ENCODE assay signal across 22 cellular contexts in the genomic region with DNA sequence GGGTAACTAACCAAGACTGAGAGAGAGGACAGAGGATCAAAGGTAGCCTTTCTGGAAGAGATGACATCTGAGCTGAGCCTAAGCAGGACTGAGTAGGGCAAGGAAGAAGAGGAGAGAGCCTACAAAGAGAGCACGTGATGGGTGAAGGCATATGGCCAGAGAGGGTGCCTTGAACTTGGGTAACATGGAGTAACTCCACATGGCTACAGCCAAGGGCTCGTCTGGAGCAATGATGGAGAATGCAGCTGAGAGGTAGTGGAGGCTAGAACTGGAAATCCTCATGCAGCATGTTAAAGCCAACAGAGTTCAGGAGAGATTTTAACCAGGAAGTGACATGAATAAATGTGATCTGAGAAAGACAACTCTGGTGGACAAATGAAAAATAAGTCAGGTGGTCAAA.
DNase-seq lines count a peak whose midpoint lies in the region; ATAC-seq and TF ChIP-seq lines count a peak whose summit lies in the region.
"Had no signal": no experiment of that assay in that cellular context is flagged by ENCODE, and none has a peak within 500 bp of the region (broad histone marks: within the 10 kb centered on the region; RNA-seq: fewer than 3 reads in every experiment).

No MANE protein-coding gene starts in this region.

- H3K27me3 ChIP-seq in RWPE2 (ENCODE audit: insufficient read depth, poor library complexity, severe bottlenecking), result no peaks in the 10 kb centered on the region
- no peaks in the 10 kb centered on the region for H3K27me3 ChIP-seq in dorsolateral prefrontal cortex
- H3K27me3 ChIP-seq in thoracic aorta (replicated peaks; ENCODE audit: insufficient read depth), result no peaks in the 10 kb centered on the region
- H3K27me3 ChIP-seq: SJCRH30, upper lobe of right lung had no signal

- H3K36me3 ChIP-seq in RWPE2 (ENCODE audit: low read depth) (no peaks in the 10 kb centered on the region), thoracic aorta (no peaks in the 10 kb centered on the region)
- H3K36me3 ChIP-seq: SJCRH30, upper lobe of right lung had no signal

- TF ChIP-seq CTCF in Calu3 (IDR thresholded peaks at IDR 0.05; ENCODE audit: unreplicated experiment) (no peak), RWPE2 (IDR thresholded peaks at IDR 0.05; ENCODE audit: poor library complexity, severe bottlenecking) (no peak), dorsolateral prefrontal cortex (IDR thresholded peaks at IDR 0.05 in 54 of 56, conservative IDR thresholded peaks at IDR 0.05 in 2 of 56; ENCODE audit: low read depth in 1 of 56, partially characterized antibody in 56 of 56) (no peak), thoracic aorta (IDR thresholded peaks at IDR 0.05) (no peak)

- H3K4me1 Mint-ChIP-seq in Calu3 (ENCODE audit: low read depth, unreplicated experiment) (peaks cover 14% of the 10 kb centered on the region), T-cell (no peaks in the 10 kb centered on the region)
- no peaks in the 10 kb centered on the region for H3K4me1 Mint-ChIP-seq in stimulated activated effector memory CD8-positive, alpha-beta T cell treated with anti-CD3 and anti-CD28 coated beads, Interleukin-12 subunit alpha, Interleukin-12 subunit beta, amount 100 ng/mL, for 72 hours
- H3K4me1 Mint-ChIP-seq: central memory CD8-positive, alpha-beta T cell; WTC11 had no signal

- H3K9me3 ChIP-seq in RWPE2 (ENCODE audit: severe bottlenecking) (no peaks in the 10 kb centered on the region), thoracic aorta (no peaks in the 10 kb centered on the region)
- H3K9me3 ChIP-seq: SJCRH30, upper lobe of right lung had no signal

- peak overlapping the region; percentile 94 for H3K27ac ChIP-seq in RWPE2 (ENCODE audit: poor library complexity, severe bottlenecking)
- peak overlapping the region in 40 of 59 donors; percentile 0 to 81 (median 48) for H3K27ac ChIP-seq in dorsolateral prefrontal cortex
- H3K27ac ChIP-seq in thoracic aorta, result peak overlapping the region; percentile 88 to 92
- H3K27ac ChIP-seq: SJCRH30, upper lobe of right lung had no signal

- DNase-seq in Calu3 (no peak), RWPE2 (ENCODE audit: low spot score) (no peak), dorsolateral prefrontal cortex (no peak), thoracic aorta (ENCODE audit: low spot score) (no peak), T-cell (no peak)
- DNase-seq in stimulated activated effector memory CD8-positive, alpha-beta T cell treated with anti-CD3 and anti-CD28 coated beads, Interleukin-12 subunit alpha, Interleukin-12 subunit beta, amount 100 ng/mL, for 72 hours (ENCODE audit: low spot score in 2 of 2), result no peak
- DNase-seq: activated CD4-positive, alpha-beta T cell treated with anti-CD3 and anti-CD28 coated beads, Interleukin-2, amount 10 ng/mL, durations not matched to agents 24 days and 14 days; activated effector memory CD4-positive, alpha-beta T cell treated with anti-CD3 and anti-CD28 coated beads, Interleukin-2, amount 50 U/mL, for 16 hours; NCI-H1436 treated with DMSO at 0.1 percent for 48 hours; NCI-H2107; NCI-H748 treated with DMSO at 0.1 percent for 48 hours; SJCRH30; stimulated activated CD4-positive, alpha-beta T cell treated with anti-CD3 and anti-CD28 coated beads, Interleukin-4, amount 100 ng/mL, for 4 hours; upper lobe of right lung had no signal

- H3K27me3 Mint-ChIP-seq in Calu3 (ENCODE audit: unreplicated experiment), result no peaks in the 10 kb centered on the region
- H3K27me3 Mint-ChIP-seq in T-cell, result no peaks in the 10 kb centered on the region
- H3K27me3 Mint-ChIP-seq: activated CD4-positive, alpha-beta T cell treated with anti-CD3 and anti-CD28 coated beads, Interleukin-2, amount 10 ng/mL, durations not matched to agents 24 days and 14 days; activated naive CD8-positive, alpha-beta T cell; B cell had no signal

- CTCF ChIA-PET in Calu3 (lab: Charles Lee) (no interaction called here), T-cell (lab: Charles Lee) (no interaction called here)

- H3K4me3 Mint-ChIP-seq in Calu3 (ENCODE audit: low read depth, unreplicated experiment), result no peak overlapping the region
- no peak overlapping the region for H3K4me3 Mint-ChIP-seq in stimulated activated effector memory CD8-positive, alpha-beta T cell treated with anti-CD3 and anti-CD28 coated beads, Interleukin-12 subunit alpha, Interleukin-12 subunit beta, amount 100 ng/mL, for 72 hours
- no peak overlapping the region for H3K4me3 Mint-ChIP-seq in T-cell
- H3K4me3 Mint-ChIP-seq: activated CD4-positive, alpha-beta T cell treated with anti-CD3 and anti-CD28 coated beads, Interleukin-2, amount 10 ng/mL, durations not matched to agents 24 days and 14 days; activated naive CD8-positive, alpha-beta T cell; B cell; central memory CD8-positive, alpha-beta T cell; natural killer cell treated with Interleukin-12 subunit alpha and Interleukin-12 subunit beta and Interleukin-15 and Interleukin-18, amount 100 ng/mL, for 72 hours; WTC11 had no signal

- H3K36me3 Mint-ChIP-seq in Calu3 (ENCODE audit: insufficient read depth, unreplicated experiment), result no peaks in the 10 kb centered on the region
- no peaks in the 10 kb centered on the region for H3K36me3 Mint-ChIP-seq in stimulated activated effector memory CD8-positive, alpha-beta T cell treated with anti-CD3 and anti-CD28 coated beads, Interleukin-12 subunit alpha, Interleukin-12 subunit beta, amount 100 ng/mL, for 72 hours
- no peaks in the 10 kb centered on the region for H3K36me3 Mint-ChIP-seq in T-cell
- H3K36me3 Mint-ChIP-seq: activated naive CD8-positive, alpha-beta T cell; natural killer cell treated with Interleukin-12 subunit alpha and Interleukin-12 subunit beta and Interleukin-15 and Interleukin-18, amount 100 ng/mL, for 72 hours; WTC11 had no signal

- ATAC-seq in RWPE2 (ENCODE audit: low read depth) (no peak), thoracic aorta (ENCODE audit: insufficient number of reproducible peaks, low FRiP score, low read depth) (no peak), HG03175 (IDR thresholded peaks at IDR 0.05; ENCODE audit: unreplicated experiment) (no peak), T-cell (replicated peaks in 1 of 4) (no peak)
- no peak for ATAC-seq in stimulated activated effector memory CD8-positive, alpha-beta T cell treated with anti-CD3 and anti-CD28 coated beads, Interleukin-12 subunit alpha, Interleukin-12 subunit beta, amount 100 ng/mL, for 72 hours
- ATAC-seq: HepG2; natural killer cell treated with Interleukin-12 subunit alpha and Interleukin-12 subunit beta and Interleukin-15 and Interleukin-18, amount 100 ng/mL, for 72 hours; WTC11 had no signal

- H3K27ac Mint-ChIP-seq in Calu3 (ENCODE audit: unreplicated experiment), result no peak overlapping the region
- no peak overlapping the region for H3K27ac Mint-ChIP-seq in stimulated activated effector memory CD8-positive, alpha-beta T cell treated with anti-CD3 and anti-CD28 coated beads, Interleukin-12 subunit alpha, Interleukin-12 subunit beta, amount 100 ng/mL, for 72 hours
- H3K27ac Mint-ChIP-seq in T-cell, result no peak overlapping the region
- H3K27ac Mint-ChIP-seq: activated CD4-positive, alpha-beta T cell treated with anti-CD3 and anti-CD28 coated beads, Interleukin-2, amount 10 ng/mL, durations not matched to agents 24 days and 14 days; activated naive CD8-positive, alpha-beta T cell; B cell; natural killer cell treated with Interleukin-12 subunit alpha and Interleukin-12 subunit beta and Interleukin-15 and Interleukin-18, amount 100 ng/mL, for 72 hours; WTC11 had no signal

- H3K4me1 ChIP-seq in RWPE2 (ENCODE audit: insufficient read depth, poor library complexity, severe bottlenecking) (peaks cover 34% of the 10 kb centered on the region), thoracic aorta (ENCODE audit: control insufficient read depth in 1 of 2, low read depth in 2 of 2) (peaks cover 39 to 76% of the 10 kb centered on the region in 2 donors)

- intact Hi-C loops in Calu3 (cut with micrococcal nuclease; ENCODE audit: unreplicated experiment) (loop anchor here (2.0 to 5.0 kb wide), 2 partner anchors 47 to 116 kb away; no protein-coding TSS in a partner anchor), dorsolateral prefrontal cortex (cut with DNase I) (no loop called here)

- no peak overlapping the region for H3K4me3 ChIP-seq in RWPE2 (ENCODE audit: severe bottlenecking)
- no peak overlapping the region for H3K4me3 ChIP-seq in dorsolateral prefrontal cortex
- H3K4me3 ChIP-seq in thoracic aorta, result no peak overlapping the region
- H3K4me3 ChIP-seq: lung, SJCRH30, upper lobe of right lung had no signal

- TSS peak; percentile 45 for BruUV-seq in Calu3 (replicated peaks; lab: Mats Ljungman, UMichigan)

- POLR2A ChIA-PET in T-cell (lab: Charles Lee), result no interaction called here

- H3K9me3 Mint-ChIP-seq in Calu3 (ENCODE audit: low read depth, unreplicated experiment) (peaks cover 7% of the 10 kb centered on the region), T-cell (no peaks in the 10 kb centered on the region)
- no peaks in the 10 kb centered on the region for H3K9me3 Mint-ChIP-seq in stimulated activated effector memory CD8-positive, alpha-beta T cell treated with anti-CD3 and anti-CD28 coated beads, Interleukin-12 subunit alpha, Interleukin-12 subunit beta, amount 100 ng/mL, for 72 hours
- H3K9me3 Mint-ChIP-seq: activated CD4-positive, alpha-beta T cell treated with anti-CD3 and anti-CD28 coated beads, Interleukin-2, amount 10 ng/mL, durations not matched to agents 24 days and 14 days; central memory CD8-positive, alpha-beta T cell; natural killer cell treated with Interleukin-12 subunit alpha and Interleukin-12 subunit beta and Interleukin-15 and Interleukin-18, amount 100 ng/mL, for 72 hours had no signal
